Comparison of ENCODE assay signal across 8 cellular contexts in the genomic region with DNA sequence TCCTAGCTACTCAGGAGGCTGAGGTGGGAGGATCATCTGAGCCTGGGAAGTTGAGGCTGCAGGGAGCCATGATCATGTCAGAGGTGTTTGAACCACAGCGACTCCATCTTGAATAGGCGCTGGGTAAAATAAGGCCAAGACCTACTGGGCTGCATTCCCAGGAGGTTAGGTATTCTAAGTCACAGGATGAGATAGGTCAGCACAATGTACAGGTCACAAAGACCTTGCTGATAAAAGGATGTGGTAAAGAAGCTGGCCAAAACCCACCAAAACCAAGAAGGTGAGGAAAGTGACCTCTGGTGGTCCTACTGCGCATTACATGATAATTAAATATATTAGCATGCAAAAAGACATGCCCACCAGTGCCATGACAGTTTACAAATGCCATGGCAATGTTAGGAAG. TPM values are rescaled to one million over a fixed set of nuclear protein-coding genes. Genes with fewer than 3 reads are reported as not detected.
DNase-seq lines count a peak whose midpoint lies in the region; ATAC-seq and TF ChIP-seq lines count a peak whose summit lies in the region.
"Not testable (repeated sequence)": the region's sequence is repeated elsewhere in the genome, so short reads cannot be mapped to it uniquely, and the experiment has no call there.

No MANE protein-coding gene starts in this region.

- intact Hi-C loops in mucosa of descending colon (cut with DNase I, micrococcal nuclease): not testable (repeated sequence)

- not testable (repeated sequence) for H3K4me1 ChIP-seq in mucosa of descending colon (ENCODE audit: low read depth)

- not testable (repeated sequence) for H3K36me3 ChIP-seq in mucosa of descending colon (ENCODE audit: low read depth)

- DNase-seq in EH (ENCODE audit: low read depth) (peak; percentile 40), HCEC 1CT (peak; percentile 18), NCI-H146 (lab: John Stamatoyannopoulos, UW) (peak; percentile 2), RPMI8226 (peak; percentile 68), amniotic epithelial cell (ENCODE audit: low read depth) (peak; percentile 16), fibroblast of pulmonary artery (ENCODE audit: low read depth) (peak; percentile 40)
- not testable (repeated sequence) for DNase-seq in mucosa of descending colon

- not testable (repeated sequence) for H3K27ac ChIP-seq in 22Rv1

- H3K9me3 ChIP-seq in mucosa of descending colon: not testable (repeated sequence)

- TF ChIP-seq CTCF in 22Rv1 (IDR thresholded peaks at IDR 0.05) (peak; percentile 38), fibroblast of pulmonary artery (IDR thresholded peaks at IDR 0.05; ENCODE audit: low read length, missing control alignments) (peak; percentile 35)
- TF ChIP-seq CTCF in mucosa of descending colon (IDR thresholded peaks at IDR 0.05): not testable (repeated sequence)

- peak; percentile 34 for ATAC-seq in mucosa of descending colon

- not testable (repeated sequence) for H3K4me3 ChIP-seq in fibroblast of pulmonary artery (replicated peaks; ENCODE audit: low read depth, low read length); mucosa of descending colon

RNA-seq across cellular contexts. Expression of a gene that starts 28.6 kb away (rescaled TPM):
- 10 to 100 TPM; 10.1 to 13.7 (median 10.1) TPM for total RNA-seq in mucosa of descending colon

RNA-seq across cellular contexts. Expression of a gene that starts 28.7 kb away (rescaled TPM):
- total RNA-seq in mucosa of descending colon: 10 to 100 TPM; 15.6 to 23.4 (median 21.3) TPM
